Comparison of ENCODE assay signal across 20 cellular contexts in genomic region chr15:69343133-69343532, GRCh38. TPM values are rescaled to one million over a fixed set of nuclear protein-coding genes. Genes with fewer than 3 reads are reported as not detected.
"Had no signal": no experiment of that assay in that cellular context is flagged by ENCODE, and none has a peak within 500 bp of the region (broad histone marks: within the 10 kb centered on the region; RNA-seq: fewer than 3 reads in every experiment).

No MANE protein-coding gene starts in this region.

- H3K79me2 ChIP-seq: parathyroid adenoma had no signal

- DNase-seq: colonic mucosa; dermis blood vessel endothelial cell; esophagus squamous epithelium; foreskin fibroblast; glutamatergic neuron; lower lobe of right lung; right lobe of liver; stimulated activated CD4-positive, alpha-beta T cell treated with anti-CD3 and anti-CD28 coated beads, Interleukin-4, amount 100 ng/mL, for 24 hours; tibial artery; upper lobe of right lung had no signal

- H3K9me3 Mint-ChIP-seq: memory B cell; mesothelial cell of epicardium; nephron; stimulated activated memory B cell treated with anti-CD40 and anti-IgM and Interleukin-4, amounts not matched to agents 10 μg/mL and 1 μg/mL and 100 μg/mL, for 72 hours; stimulated activated naive CD8-positive, alpha-beta T cell treated with anti-CD3 and anti-CD28 coated beads, Interleukin-15, Interleukin-2, amounts not matched to agents 100 ng/mL and 50 ng/mL, for 24 hours had no signal

- H2AFZ ChIP-seq: parathyroid adenoma had no signal

- H3K27me3 ChIP-seq: colonic mucosa, esophagus squamous epithelium, right lobe of liver, tibial artery, upper lobe of right lung, vagina had no signal

- H3K27ac ChIP-seq: colonic mucosa, esophagus squamous epithelium, gastroesophageal sphincter, lower lobe of right lung, prostate gland, right lobe of liver, tibial artery, upper lobe of right lung, vagina had no signal

- H3K9ac ChIP-seq: parathyroid adenoma had no signal

- H3K36me3 ChIP-seq: colonic mucosa, esophagus squamous epithelium, gastroesophageal sphincter, lower lobe of right lung, prostate gland, right lobe of liver, tibial artery, upper lobe of right lung, vagina had no signal

- H3K27ac Mint-ChIP-seq: memory B cell; mesothelial cell of epicardium; nephron; stimulated activated memory B cell treated with anti-CD40 and anti-IgM and Interleukin-4, amounts not matched to agents 10 μg/mL and 1 μg/mL and 100 μg/mL, for 72 hours; stimulated activated naive CD8-positive, alpha-beta T cell treated with anti-CD3 and anti-CD28 coated beads, Interleukin-15, Interleukin-2, amounts not matched to agents 100 ng/mL and 50 ng/mL, for 24 hours had no signal

- H3K4me1 ChIP-seq: colonic mucosa, gastroesophageal sphincter, lower lobe of right lung, prostate gland, right lobe of liver, tibial artery, upper lobe of right lung, vagina had no signal

- H3K4me1 Mint-ChIP-seq: memory B cell; stimulated activated memory B cell treated with anti-CD40 and anti-IgM and Interleukin-4, amounts not matched to agents 10 μg/mL and 1 μg/mL and 100 μg/mL, for 72 hours had no signal

- H3K9me3 ChIP-seq: colonic mucosa, esophagus squamous epithelium, gastroesophageal sphincter, lower lobe of right lung, prostate gland, right lobe of liver, tibial artery, upper lobe of right lung, vagina had no signal

- ATAC-seq: gastroesophageal sphincter, left lobe of liver, lower lobe of right lung, right lobe of liver, upper lobe of right lung had no signal

- H3K4me3 ChIP-seq: colonic mucosa, esophagus squamous epithelium, gastroesophageal sphincter, lower lobe of right lung, prostate gland, right lobe of liver, tibial artery, upper lobe of right lung, vagina had no signal

- H3K36me3 Mint-ChIP-seq: memory B cell; mesothelial cell of epicardium; stimulated activated memory B cell treated with anti-CD40 and anti-IgM and Interleukin-4, amounts not matched to agents 10 μg/mL and 1 μg/mL and 100 μg/mL, for 72 hours had no signal

- H3K4me3 Mint-ChIP-seq: memory B cell; mesothelial cell of epicardium; nephron; stimulated activated memory B cell treated with anti-CD40 and anti-IgM and Interleukin-4, amounts not matched to agents 10 μg/mL and 1 μg/mL and 100 μg/mL, for 72 hours; stimulated activated naive CD8-positive, alpha-beta T cell treated with anti-CD3 and anti-CD28 coated beads, Interleukin-15, Interleukin-2, amounts not matched to agents 100 ng/mL and 50 ng/mL, for 24 hours had no signal

RNA-seq across cellular contexts. Expression of gene PAQR5, which starts 44.4 kb away (rescaled TPM):
- total RNA-seq: dermis blood vessel endothelial cell had no signal
